1 cellular context compared by ENCODE assay signal in genomic region chr16:73022534-73022933, GRCh38.
TF ChIP-seq lines count a peak whose summit lies in the region.

No MANE protein-coding gene starts in this region.

TF ChIP-seq in HepG2, 621 proteins besides CTCF, POLR2A, EP300 and RAD21:
- TF ChIP-seq SNAPC4 (CRISPR knock-in tag; IDR thresholded peaks at IDR 0.05) (no peak), ZNF687 (CRISPR knock-in tag; IDR thresholded peaks at IDR 0.05) (0 out of 2 replicates have a peak, but pooled peaks have one; percentile 4)
